In genomic region chr7:143055754-143056153, GRCh38 we compare ENCODE assay signal across 2 cellular contexts.
TF ChIP-seq lines count a peak whose summit lies in the region.

No MANE protein-coding gene starts in this region.

TF ChIP-seq in HEK293, 187 proteins besides CTCF, POLR2A, EP300 and RAD21 (continued from another document):
- TF ChIP-seq, protein P1, sequence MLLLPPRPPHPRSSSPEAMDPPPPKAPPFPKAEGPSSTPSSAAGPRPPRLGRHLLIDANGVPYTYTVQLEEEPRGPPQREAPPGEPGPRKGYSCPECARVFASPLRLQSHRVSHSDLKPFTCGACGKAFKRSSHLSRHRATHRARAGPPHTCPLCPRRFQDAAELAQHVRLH (tag by site-specific recombination; IDR thresholded peaks at IDR 0.05): no peak
- TF ChIP-seq ZNF146 (tag by site-specific recombination; IDR thresholded peaks at IDR 0.05) (0 out of 2 replicates have a peak, but pooled peaks have one; percentile 30), ZNF623 (tag by site-specific recombination; IDR thresholded peaks at IDR 0.05) (no peak)

TF ChIP-seq in K562, 482 proteins besides CTCF, POLR2A, EP300 and RAD21 (continued from another document):
- TF ChIP-seq, protein P2, sequence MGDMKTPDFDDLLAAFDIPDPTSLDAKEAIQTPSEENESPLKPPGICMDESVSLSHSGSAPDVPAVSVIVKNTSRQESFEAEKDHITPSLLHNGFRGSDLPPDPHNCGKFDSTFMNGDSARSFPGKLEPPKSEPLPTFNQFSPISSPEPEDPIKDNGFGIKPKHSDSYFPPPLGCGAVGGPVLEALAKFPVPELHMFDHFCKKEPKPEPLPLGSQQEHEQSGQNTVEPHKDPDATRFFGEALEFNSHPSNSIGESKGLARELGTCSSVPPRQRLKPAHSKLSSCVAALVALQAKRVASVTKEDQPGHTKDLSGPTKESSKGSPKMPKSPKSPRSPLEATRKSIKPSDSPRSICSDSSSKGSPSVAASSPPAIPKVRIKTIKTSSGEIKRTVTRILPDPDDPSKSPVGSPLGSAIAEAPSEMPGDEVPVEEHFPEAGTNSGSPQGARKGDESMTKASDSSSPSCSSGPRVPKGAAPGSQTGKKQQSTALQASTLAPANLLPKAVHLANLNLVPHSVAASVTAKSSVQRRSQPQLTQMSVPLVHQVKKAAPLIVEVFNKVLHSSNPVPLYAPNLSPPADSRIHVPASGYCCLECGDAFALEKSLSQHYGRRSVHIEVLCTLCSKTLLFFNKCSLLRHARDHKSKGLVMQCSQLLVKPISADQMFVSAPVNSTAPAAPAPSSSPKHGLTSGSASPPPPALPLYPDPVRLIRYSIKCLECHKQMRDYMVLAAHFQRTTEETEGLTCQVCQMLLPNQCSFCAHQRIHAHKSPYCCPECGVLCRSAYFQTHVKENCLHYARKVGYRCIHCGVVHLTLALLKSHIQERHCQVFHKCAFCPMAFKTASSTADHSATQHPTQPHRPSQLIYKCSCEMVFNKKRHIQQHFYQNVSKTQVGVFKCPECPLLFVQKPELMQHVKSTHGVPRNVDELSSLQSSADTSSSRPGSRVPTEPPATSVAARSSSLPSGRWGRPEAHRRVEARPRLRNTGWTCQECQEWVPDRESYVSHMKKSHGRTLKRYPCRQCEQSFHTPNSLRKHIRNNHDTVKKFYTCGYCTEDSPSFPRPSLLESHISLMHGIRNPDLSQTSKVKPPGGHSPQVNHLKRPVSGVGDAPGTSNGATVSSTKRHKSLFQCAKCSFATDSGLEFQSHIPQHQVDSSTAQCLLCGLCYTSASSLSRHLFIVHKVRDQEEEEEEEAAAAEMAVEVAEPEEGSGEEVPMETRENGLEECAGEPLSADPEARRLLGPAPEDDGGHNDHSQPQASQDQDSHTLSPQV (IDR thresholded peaks at IDR 0.05): no peak
- TF ChIP-seq RFX7 (CRISPR knock-in tag; IDR thresholded peaks at IDR 0.05) (no peak), HMG20B (CRISPR knock-in tag; IDR thresholded peaks at IDR 0.05) (no peak), ZNF146 (CRISPR knock-in tag; IDR thresholded peaks at IDR 0.05; ENCODE audit: unreplicated experiment) (peak; percentile 86), RREB1 (CRISPR knock-in tag; IDR thresholded peaks at IDR 0.05) (no peak), ZNF217 (CRISPR knock-in tag; IDR thresholded peaks at IDR 0.05) (no peak), RBM25 (IDR thresholded peaks at IDR 0.05; ENCODE audit: low read depth, low read length, severe bottlenecking) (peak; percentile 82), BCL6 (CRISPR knock-in tag; IDR thresholded peaks at IDR 0.05) (no peak), EHMT2 (IDR thresholded peaks at IDR 0.05) (no peak), RFX5 (IDR thresholded peaks at IDR 0.05; ENCODE audit: low read depth, low read length) (no peak), CREB3L1 (IDR thresholded peaks at IDR 0.05; ENCODE audit: borderline replicate concordance, low read depth) (no peak), POLR2G (IDR thresholded peaks at IDR 0.05; ENCODE audit: low read depth, low read length) (no peak), HIVEP1 (CRISPR knock-in tag; IDR thresholded peaks at IDR 0.05) (no peak)
- TF ChIP-seq, protein P3, sequence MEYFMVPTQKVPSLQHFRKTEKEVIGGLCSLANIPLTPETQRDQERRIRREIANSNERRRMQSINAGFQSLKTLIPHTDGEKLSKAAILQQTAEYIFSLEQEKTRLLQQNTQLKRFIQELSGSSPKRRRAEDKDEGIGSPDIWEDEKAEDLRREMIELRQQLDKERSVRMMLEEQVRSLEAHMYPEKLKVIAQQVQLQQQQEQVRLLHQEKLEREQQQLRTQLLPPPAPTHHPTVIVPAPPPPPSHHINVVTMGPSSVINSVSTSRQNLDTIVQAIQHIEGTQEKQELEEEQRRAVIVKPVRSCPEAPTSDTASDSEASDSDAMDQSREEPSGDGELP (CRISPR knock-in tag; IDR thresholded peaks at IDR 0.05; ENCODE audit: borderline replicate concordance): no peak
